Comparison of ENCODE assay signal across 8 cellular contexts in genomic region chr17:79087428-79088143, GRCh38. TPM values are rescaled to one million over a fixed set of nuclear protein-coding genes. Genes with fewer than 3 reads are reported as not detected.
DNase-seq lines count a peak whose midpoint lies in the region; ATAC-seq and TF ChIP-seq lines count a peak whose summit lies in the region.

No MANE protein-coding gene starts in this region.

- peaks cover 0 to 35% (median 8%) of the 10 kb centered on the region in 4 donors for H3K36me3 ChIP-seq in liver (ENCODE audit: control insufficient read depth in 4 of 4, insufficient read depth in 3 of 4, low read depth in 1 of 4, low read length in 3 of 4)

- H3K9me3 ChIP-seq in liver (ENCODE audit: control insufficient read depth in 4 of 4, low read length in 3 of 4), result no peaks in the 10 kb centered on the region

- H3K4me3 ChIP-seq in choroid plexus epithelial cell (ENCODE audit: low read depth, low read length), result no peak overlapping the region
- no peak overlapping the region for H3K4me3 ChIP-seq in liver (ENCODE audit: low read depth in 1 of 3, low read length in 3 of 3)

- no peak overlapping the region for H3K27ac ChIP-seq in liver (ENCODE audit: low read depth in 1 of 2, low read length in 2 of 2)

- H3K27me3 ChIP-seq in liver (ENCODE audit: control insufficient read depth in 4 of 4, insufficient read depth in 4 of 4, low read length in 3 of 4), result no peaks in the 10 kb centered on the region

- TF ChIP-seq CTCF in choroid plexus epithelial cell (conservative IDR thresholded peaks at IDR 0.05; ENCODE audit: low read depth, low read length) (peak; percentile 89), liver (IDR thresholded peaks at IDR 0.05; ENCODE audit: low read depth, low read length, missing input control) (peak; percentile 90)

- ATAC-seq in HG03095 (IDR thresholded peaks at IDR 0.05; ENCODE audit: unreplicated experiment), result no peak

- H3K4me1 ChIP-seq in liver (ENCODE audit: control insufficient read depth in 4 of 4, insufficient read depth in 4 of 4, low read length in 3 of 4), result peaks cover 0 to 3% (median 0%) of the 10 kb centered on the region in 4 donors

- 46% methylated on average over 12 of the region's 12 CpGs for WGBS in liver

- DNase-seq in AG08395 (ENCODE audit: low spot score) (peak; percentile 81), GM19240 (ENCODE audit: insufficient read length, low spot score) (peak; percentile 95), NCI-H2227 (lab: John Stamatoyannopoulos, UW; ENCODE audit: unreplicated experiment) (peak; percentile 87), choroid plexus epithelial cell (ENCODE audit: low read depth) (peak; percentile 47)
- DNase-seq in activated CD4-positive, alpha-beta T cell treated with anti-CD3 and anti-CD28 coated beads for 4 hours, result peak; percentile 58 to 67
- peak; percentile 19 to 74 (median 34) for DNase-seq in stimulated activated CD4-positive, alpha-beta T cell treated with anti-CD3 and anti-CD28 coated beads, TNF-alpha, amount 100 ng/mL, for 1 hour (ENCODE audit: low read depth in 3 of 3, low spot score in 1 of 3)

- H3K9ac ChIP-seq in liver (ENCODE audit: low read depth in 1 of 2, low read length in 2 of 2), result no peak overlapping the region

- peak; percentile 79 to 86 for TF ChIP-seq RAD21 in liver (IDR thresholded peaks at IDR 0.05)

TF ChIP-seq in liver, 16 proteins besides CTCF, POLR2A, EP300 and RAD21:
- TF ChIP-seq TAF1 (conservative IDR thresholded peaks at IDR 0.05) (no peak), EGR1 (IDR thresholded peaks at IDR 0.05; ENCODE audit: low read depth in 2 of 2) (no peak), ZBTB33 (IDR thresholded peaks at IDR 0.05) (no peak), GABPA (IDR thresholded peaks at IDR 0.05 in 1 of 2, conservative IDR thresholded peaks at IDR 0.05 in 1 of 2) (no peak)

RNA-seq across cellular contexts. Expression of gene ENGASE, which starts 13.0 kb away (rescaled TPM):
- total RNA-seq in liver, result 10 to 100 TPM in 1 of 2 donors, 1 to 10 TPM in 1; 7.6 to 33.6 TPM
- 1 to 10 TPM; 5.2 to 8.0 TPM for polyA plus RNA-seq in liver

Comparison
In these comparisons a context has a peak if more than half of its experiments do, and no peak if none do; other contexts are left out.
1. DNase-seq: peak in every context shown above with its lines; median percentile 95 in GM19240; 87 in NCI-H2227; 81 in AG08395; 62 in activated CD4-positive, alpha-beta T cell treated with anti-CD3 and anti-CD28 coated beads for 4 hours; 47 in choroid plexus epithelial cell; 34 in stimulated activated CD4-positive, alpha-beta T cell treated with anti-CD3 and anti-CD28 coated beads, TNF-alpha, amount 100 ng/mL, for 1 hour.